In genomic region chr2:179239194-179239593, GRCh38 we compare ENCODE assay signal across 1 cellular context.
TF ChIP-seq lines count a peak whose summit lies in the region.

No MANE protein-coding gene starts in this region.

TF ChIP-seq in HepG2, 621 proteins besides CTCF, POLR2A, EP300 and RAD21 (continued from another document and continues in another):
- TF ChIP-seq GATAD1 (CRISPR knock-in tag; IDR thresholded peaks at IDR 0.05) (no peak; the same call in 1 of the 2 replicates), HCFC1 (IDR thresholded peaks at IDR 0.05; ENCODE audit: low read depth, low read length) (no peak), BORCS8-MEF2B (CRISPR knock-in tag; IDR thresholded peaks at IDR 0.05) (no peak), KMT2B (CRISPR knock-in tag; IDR thresholded peaks at IDR 0.05) (no peak), CCAR2 (optimal IDR thresholded peaks at IDR 0.05; ENCODE audit: low read depth, low read length) (no peak), ZNF512 (CRISPR knock-in tag; IDR thresholded peaks at IDR 0.05) (no peak), MED8 (CRISPR knock-in tag; IDR thresholded peaks at IDR 0.05; ENCODE audit: insufficient replicate concordance) (no peak), JUND (CRISPR knock-in tag; IDR thresholded peaks at IDR 0.05) (peak; percentile 87), SIX1 (CRISPR knock-in tag; IDR thresholded peaks at IDR 0.05; ENCODE audit: borderline replicate concordance) (no peak; the same call in 1 of the 2 replicates), ZNF543 (CRISPR knock-in tag; IDR thresholded peaks at IDR 0.05) (no peak), ADNP (CRISPR knock-in tag; IDR thresholded peaks at IDR 0.05) (no peak), REPIN1 (CRISPR knock-in tag; IDR thresholded peaks at IDR 0.05; ENCODE audit: borderline replicate concordance, low read depth) (no peak), TAF15 (IDR thresholded peaks at IDR 0.05; ENCODE audit: low read depth, low read length, poor library complexity, severe bottlenecking) (no peak), ZIK1 (CRISPR knock-in tag; IDR thresholded peaks at IDR 0.05; ENCODE audit: borderline replicate concordance, low read depth) (no peak), ONECUT2 (CRISPR knock-in tag; IDR thresholded peaks at IDR 0.05) (no peak), RXRB (CRISPR knock-in tag; IDR thresholded peaks at IDR 0.05; ENCODE audit: borderline replicate concordance) (peak; percentile 52; the same call in 1 of the 2 replicates), NONO (IDR thresholded peaks at IDR 0.05) (no peak), NONO (CRISPR knock-in tag; conservative IDR thresholded peaks at IDR 0.05) (no peak), ZNF570 (CRISPR knock-in tag; IDR thresholded peaks at IDR 0.05; ENCODE audit: borderline replicate concordance) (no peak), SPEN (CRISPR knock-in tag; IDR thresholded peaks at IDR 0.05; ENCODE audit: low read depth) (no peak), RBAK (CRISPR knock-in tag; IDR thresholded peaks at IDR 0.05) (no peak), SMARCE1 (IDR thresholded peaks at IDR 0.05; ENCODE audit: borderline replicate concordance) (0 out of 2 replicates have a peak, but pooled peaks have one; percentile 40), SRY (CRISPR knock-in tag; IDR thresholded peaks at IDR 0.05) (no peak), NR2F6 (IDR thresholded peaks at IDR 0.05) (no peak; the same call in 1 of the 2 replicates), NR2F6 (CRISPR knock-in tag; IDR thresholded peaks at IDR 0.05) (peak; percentile 45; the same call in 1 of the 2 replicates), ZBTB26 (CRISPR knock-in tag; IDR thresholded peaks at IDR 0.05; ENCODE audit: borderline replicate concordance) (no peak), SOX6 (IDR thresholded peaks at IDR 0.05) (no peak), SOX6 (CRISPR knock-in tag; IDR thresholded peaks at IDR 0.05) (no peak), ZZZ3 (CRISPR knock-in tag; IDR thresholded peaks at IDR 0.05; ENCODE audit: borderline replicate concordance) (no peak), ZNF792 (CRISPR knock-in tag; IDR thresholded peaks at IDR 0.05) (no peak), AHDC1 (CRISPR knock-in tag; IDR thresholded peaks at IDR 0.05; ENCODE audit: borderline replicate concordance) (peak; percentile 95; the same call in 1 of the 2 replicates), SKIL (CRISPR knock-in tag; IDR thresholded peaks at IDR 0.05; ENCODE audit: borderline replicate concordance) (no peak), ZNF18 (CRISPR knock-in tag; IDR thresholded peaks at IDR 0.05; ENCODE audit: insufficient replicate concordance) (no peak), ZNF761 (CRISPR knock-in tag; conservative IDR thresholded peaks at IDR 0.05) (no peak), ZNF577 (CRISPR knock-in tag; IDR thresholded peaks at IDR 0.05; ENCODE audit: borderline replicate concordance, low read depth) (no peak), ZNF205 (CRISPR knock-in tag; IDR thresholded peaks at IDR 0.05) (no peak), GPBP1L1 (CRISPR knock-in tag; IDR thresholded peaks at IDR 0.05) (no peak), ZNF615 (CRISPR knock-in tag; IDR thresholded peaks at IDR 0.05; ENCODE audit: borderline replicate concordance) (no peak), ZNF782 (CRISPR knock-in tag; IDR thresholded peaks at IDR 0.05; ENCODE audit: borderline replicate concordance) (no peak), POLR2AphosphoS5 (IDR thresholded peaks at IDR 0.05; ENCODE audit: low read depth, low read length) (no peak), SOX13 (IDR thresholded peaks at IDR 0.05) (no peak), SOX13 (CRISPR knock-in tag; conservative IDR thresholded peaks at IDR 0.05 in 1 of 2, IDR thresholded peaks at IDR 0.05 in 1 of 2) (peak in 1 of 2 experiments; percentile 67; a peak in 1 of 4 replicates), BATF2 (CRISPR knock-in tag; IDR thresholded peaks at IDR 0.05) (no peak), USF2 (IDR thresholded peaks at IDR 0.05; ENCODE audit: low read depth, low read length) (no peak), USF2 (CRISPR knock-in tag; IDR thresholded peaks at IDR 0.05; ENCODE audit: borderline replicate concordance) (no peak), PATZ1 (CRISPR knock-in tag; IDR thresholded peaks at IDR 0.05) (no peak), NR2C2 (CRISPR knock-in tag; IDR thresholded peaks at IDR 0.05; ENCODE audit: borderline replicate concordance) (no peak), SNAPC2 (CRISPR knock-in tag; IDR thresholded peaks at IDR 0.05) (no peak)
